Comparison of ENCODE assay signal across 15 cellular contexts in genomic region chr3:157837341-157837740, GRCh38.
A peak's percentile ranks its signal among the peaks of the same experiment; 100 is the strongest.
DNase-seq lines count a peak whose midpoint lies in the region; TF ChIP-seq lines count a peak whose summit lies in the region.
"Had no signal": no experiment of that assay in that cellular context is flagged by ENCODE, and none has a peak within 500 bp of the region (broad histone marks: within the 10 kb centered on the region; RNA-seq: fewer than 3 reads in every experiment).

No MANE protein-coding gene starts in this region.

- H3K4me2 ChIP-seq in GM23248 (ENCODE audit: unreplicated experiment) = no peak overlapping the region
- H3K4me2 ChIP-seq: BLaER1 treated with 17β-estradiol and CSF1 and Interleukin-3, amounts not matched to agents 10 nM and 100 nM had no signal

- peaks cover 23% of the 10 kb centered on the region for H3K4me1 ChIP-seq in GM23248 (ENCODE audit: insufficient read depth)
- H3K4me1 ChIP-seq: BLaER1 treated with 17β-estradiol and CSF1 and Interleukin-3, amounts not matched to agents 10 nM and 100 nM had no signal

- no peaks in the 10 kb centered on the region for H3K9me2 ChIP-seq in GM23248 (ENCODE audit: insufficient read depth)

- H3K36me3 ChIP-seq in GM23248 (ENCODE audit: low read depth) = no peaks in the 10 kb centered on the region
- H3K36me3 ChIP-seq: BLaER1 treated with 17β-estradiol and CSF1 and Interleukin-3, amounts not matched to agents 10 nM and 100 nM had no signal

- no peak overlapping the region for H3K27ac ChIP-seq in GM23248
- H3K27ac ChIP-seq: BLaER1 treated with 17β-estradiol and CSF1 and Interleukin-3, amounts not matched to agents 10 nM and 100 nM had no signal

- no peaks in the 10 kb centered on the region for H4K20me1 ChIP-seq in GM23248 (ENCODE audit: insufficient read depth)
- H4K20me1 ChIP-seq: BLaER1 treated with 17β-estradiol and CSF1 and Interleukin-3, amounts not matched to agents 10 nM and 100 nM had no signal

- no peaks in the 10 kb centered on the region for H3K9me3 ChIP-seq in GM23248 (ENCODE audit: low read depth)
- H3K9me3 ChIP-seq: BLaER1 treated with 17β-estradiol and CSF1 and Interleukin-3, amounts not matched to agents 10 nM and 100 nM had no signal

- H3K27me3 ChIP-seq in GM23248 (replicated peaks; ENCODE audit: insufficient read depth) = no peaks in the 10 kb centered on the region
- H3K27me3 ChIP-seq: BLaER1 treated with 17β-estradiol and CSF1 and Interleukin-3, amounts not matched to agents 10 nM and 100 nM had no signal

- TF ChIP-seq CTCF in AG10803 (conservative IDR thresholded peaks at IDR 0.05; ENCODE audit: low read length) (no peak), fibroblast of villous mesenchyme (IDR thresholded peaks at IDR 0.05; ENCODE audit: insufficient read depth, low read depth, low read length) (no peak)

- H3F3A ChIP-seq in GM23248 (ENCODE audit: insufficient read depth) = peaks cover 10% of the 10 kb centered on the region

- H3K79me2 ChIP-seq in GM23248 (ENCODE audit: insufficient read depth) = no peaks in the 10 kb centered on the region

- DNase-seq in AG10803 (ENCODE audit: low read depth) (peak; percentile 36), GM23248 (peak; percentile 19), dedifferentiated amniotic fluid mesenchymal stem cell (ENCODE audit: extremely low spot score) (peak; percentile 74), fibroblast of villous mesenchyme (ENCODE audit: low read depth) (peak; percentile 28), NCI-H774 (lab: John Stamatoyannopoulos, UW) (no peak), NCI-H524 treated with DMSO at 0.1 percent for 48 hours (lab: John Stamatoyannopoulos, UW) (no peak), SIG-M5 treated with dmso at 0.1 percent for 504 hours (lab: John Stamatoyannopoulos, UW; ENCODE audit: unreplicated experiment) (no peak)
- DNase-seq: 8988T; Calu3; CD8-positive, alpha-beta T cell; DMS53; DND-41; GOT3; H7 had no signal

- H3K4me3 ChIP-seq in AG10803 (ENCODE audit: low read length) (no peak overlapping the region), GM23248 (no peak overlapping the region), fibroblast of villous mesenchyme (ENCODE audit: low read depth, low read length) (no peak overlapping the region)
- H3K4me3 ChIP-seq: BLaER1 treated with 17β-estradiol and CSF1 and Interleukin-3, amounts not matched to agents 10 nM and 100 nM had no signal

- no peak overlapping the region for H2AFZ ChIP-seq in GM23248

- WGBS in GM23248 (ENCODE audit: low coverage in 1 of 2, low lambda C conversion rate in 2 of 2, missing lambda C conversion rate in 2 of 2), 2 experiments = 38 to 45% methylated on average over 1 of the region's 1 CpG

- H3K9ac ChIP-seq in GM23248 = no peak overlapping the region
- H3K9ac ChIP-seq: BLaER1 treated with 17β-estradiol and CSF1 and Interleukin-3, amounts not matched to agents 10 nM and 100 nM had no signal

- in situ Hi-C loops in GM23248 (cut with MboI) = no loop called here

Comparison
In these comparisons a context has a peak if more than half of its experiments do, and no peak if none do; other contexts are left out.
1. DNase-seq: peak in AG10803 (single experiment), GM23248 (single experiment), dedifferentiated amniotic fluid mesenchymal stem cell (single experiment) and fibroblast of villous mesenchyme (single experiment); none in NCI-H774 (single experiment), NCI-H524 treated with DMSO at 0.1 percent for 48 hours (single experiment) and SIG-M5 treated with dmso at 0.1 percent for 504 hours (single experiment).